In genomic region chr6:11364971-11365397, GRCh38 we compare ENCODE assay signal across 14 cellular contexts.
A peak's percentile ranks its signal among the peaks of the same experiment; 100 is the strongest.
DNase-seq lines count a peak whose midpoint lies in the region; ATAC-seq and TF ChIP-seq lines count a peak whose summit lies in the region.
"Had no signal": no experiment of that assay in that cellular context is flagged by ENCODE, and none has a peak within 500 bp of the region (broad histone marks: within the 10 kb centered on the region; RNA-seq: fewer than 3 reads in every experiment).

No MANE protein-coding gene starts in this region.

- no peak overlapping the region for H2AFZ ChIP-seq in ACC112 (ENCODE audit: low read length, unreplicated experiment)

- peaks cover 62% of the 10 kb centered on the region for H3K4me1 Mint-ChIP-seq in activated naive CD8-positive, alpha-beta T cell treated with anti-CD3 and anti-CD28 coated beads, Interleukin-2, amount 10 ng/mL, durations not matched to agents 7 days and 5 days

- H3K4me1 ChIP-seq in ACC112 (ENCODE audit: control insufficient read depth, insufficient read depth, low read length, unreplicated experiment) (peaks cover 18% of the 10 kb centered on the region), ovary (ENCODE audit: insufficient read depth) (no peaks in the 10 kb centered on the region)
- H3K4me1 ChIP-seq: SJCRH30 had no signal

- POLR2A ChIA-PET in activated naive CD8-positive, alpha-beta T cell treated with anti-CD3 and anti-CD28 coated beads, Interleukin-2, amount 10 ng/mL, durations not matched to agents 7 days and 5 days (lab: Charles Lee) = interaction anchor here (1.0 to 3.7 kb wide), 2 partner anchors 11 to 17 kb away, joined by 3 to 13 read pairs; no protein-coding TSS in a partner anchor

- peaks cover 10% of the 10 kb centered on the region for H3K9me3 Mint-ChIP-seq in activated naive CD8-positive, alpha-beta T cell treated with anti-CD3 and anti-CD28 coated beads, Interleukin-2, amount 10 ng/mL, durations not matched to agents 7 days and 5 days

- TF ChIP-seq EP300 in ovary (IDR thresholded peaks at IDR 0.05) = peak; percentile 91

- no peak overlapping the region for H3K4me3 Mint-ChIP-seq in activated naive CD8-positive, alpha-beta T cell treated with anti-CD3 and anti-CD28 coated beads, Interleukin-2, amount 10 ng/mL, durations not matched to agents 7 days and 5 days

- peak overlapping the region; percentile 5 for H3K27ac Mint-ChIP-seq in activated naive CD8-positive, alpha-beta T cell treated with anti-CD3 and anti-CD28 coated beads, Interleukin-2, amount 10 ng/mL, durations not matched to agents 7 days and 5 days

- WGBS in ovary, 3 donors = 41 to 65% (median 55%) methylated on average over 5 of the region's 5 CpGs

- DNase-seq in activated naive CD8-positive, alpha-beta T cell treated with anti-CD3 and anti-CD28 coated beads, Interleukin-2, amount 10 ng/mL, durations not matched to agents 7 days and 5 days = no peak
- DNase-seq in glomerular endothelial cell (ENCODE audit: extremely low read depth, low read depth, low spot score) (peak; percentile 88), ovary (peak in 1 of 5 donors; percentile 26), COLO668 (lab: John Stamatoyannopoulos, UW; ENCODE audit: unreplicated experiment) (no peak), SIG-M5 (lab: John Stamatoyannopoulos, UW) (no peak)
- DNase-seq in stimulated activated CD4-positive, alpha-beta T cell treated with anti-CD3 and anti-CD28 coated beads, Interleukin-12 subunit alpha, Interleukin-12 subunit beta, amount 100 ng/mL, for 4 hours = no peak
- DNase-seq: cortex of kidney, KBM-7, NCI-H226, SJCRH30 had no signal

- H3K27ac ChIP-seq in ACC112 (ENCODE audit: low read depth, low read length) (peak overlapping the region; percentile 52), ovary (no peak overlapping the region)
- H3K27ac ChIP-seq: BLaER1 treated with 17β-estradiol and CSF1 and Interleukin-3, amounts not matched to agents 10 nM and 100 nM; SJCRH30 had no signal

- ATAC-seq in activated naive CD8-positive, alpha-beta T cell treated with anti-CD3 and anti-CD28 coated beads, Interleukin-2, amount 10 ng/mL, durations not matched to agents 7 days and 5 days (ENCODE audit: low read depth) = no peak
- ATAC-seq in GM21447 (IDR thresholded peaks at IDR 0.05; ENCODE audit: unreplicated experiment) = no peak

- intact Hi-C loops in ovary (cut with DNase I) = no loop called here

- peaks cover 65% of the 10 kb centered on the region for H3K36me3 Mint-ChIP-seq in activated naive CD8-positive, alpha-beta T cell treated with anti-CD3 and anti-CD28 coated beads, Interleukin-2, amount 10 ng/mL, durations not matched to agents 7 days and 5 days

- no peaks in the 10 kb centered on the region for H3K36me3 ChIP-seq in ACC112 (ENCODE audit: insufficient read depth, low read length)
- H3K36me3 ChIP-seq in ovary = no peaks in the 10 kb centered on the region
- H3K36me3 ChIP-seq: SJCRH30 had no signal

- H3K4me3 ChIP-seq in ACC112 (ENCODE audit: low read depth, low read length) (no peak overlapping the region), ovary (no peak overlapping the region)
- H3K4me3 ChIP-seq: BLaER1 treated with 17β-estradiol and CSF1 and Interleukin-3, amounts not matched to agents 10 nM and 100 nM; SJCRH30 had no signal

- H3K27me3 ChIP-seq in ACC112 (ENCODE audit: insufficient read depth, low read length) (no peaks in the 10 kb centered on the region), ovary (no peaks in the 10 kb centered on the region)
- H3K27me3 ChIP-seq: BLaER1 treated with 17β-estradiol and CSF1 and Interleukin-3, amounts not matched to agents 10 nM and 100 nM; SJCRH30 had no signal

- no peaks in the 10 kb centered on the region for H3K27me3 Mint-ChIP-seq in activated naive CD8-positive, alpha-beta T cell treated with anti-CD3 and anti-CD28 coated beads, Interleukin-2, amount 10 ng/mL, durations not matched to agents 7 days and 5 days
- H3K27me3 Mint-ChIP-seq: stimulated activated naive B cell treated with anti-CD40 and anti-IgM and Interleukin-4, amounts not matched to agents 10 μg/mL and 1 μg/mL and 100 μg/mL, for 72 hours had no signal

- no peaks in the 10 kb centered on the region for H3K79me2 ChIP-seq in ACC112 (ENCODE audit: control insufficient read depth, insufficient read depth, low read length, unreplicated experiment)

- no peak for TF ChIP-seq POLR2A in ovary (IDR thresholded peaks at IDR 0.05)

- H3K9me3 ChIP-seq in ovary = no peaks in the 10 kb centered on the region
- H3K9me3 ChIP-seq: SJCRH30 had no signal

- no peak for TF ChIP-seq CTCF in ovary (IDR thresholded peaks at IDR 0.05)
